In the genomic region with DNA sequence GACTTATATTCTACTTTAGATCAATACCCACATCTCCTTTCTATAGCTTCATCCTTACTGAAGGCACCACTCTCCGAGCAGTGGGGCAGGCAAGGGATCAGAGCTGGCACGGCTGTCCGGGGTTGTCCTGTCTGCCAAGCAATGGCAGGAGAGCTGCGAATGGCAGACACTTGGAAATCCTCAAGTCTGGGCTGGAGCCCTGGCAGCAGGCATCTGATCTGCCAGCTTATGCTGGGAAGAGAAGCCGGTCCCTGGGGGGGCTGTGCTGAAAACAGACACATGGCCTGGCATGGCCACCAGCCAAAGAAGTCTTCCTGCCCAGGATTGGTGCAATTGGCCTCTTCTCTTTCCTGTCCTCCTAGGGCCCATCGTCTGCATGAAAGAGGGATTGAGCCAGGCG, we compare ENCODE assay signal across 20 cellular contexts.
A peak's percentile ranks its signal among the peaks of the same experiment; 100 is the strongest.
DNase-seq lines count a peak whose midpoint lies in the region; ATAC-seq and TF ChIP-seq lines count a peak whose summit lies in the region.
"Had no signal": no experiment of that assay in that cellular context is flagged by ENCODE, and none has a peak within 500 bp of the region (broad histone marks: within the 10 kb centered on the region; RNA-seq: fewer than 3 reads in every experiment).

No MANE protein-coding gene starts in this region.

- H3K9me3 Mint-ChIP-seq in activated naive CD4-positive, alpha-beta T cell treated with anti-CD3 and anti-CD28 coated beads for 36 hours, result no peaks in the 10 kb centered on the region
- no peaks in the 10 kb centered on the region for H3K9me3 Mint-ChIP-seq in natural killer cell treated with Interleukin-12 subunit alpha and Interleukin-12 subunit beta and Interleukin-15 and Interleukin-18, amount 100 ng/mL, for 72 hours
- H3K9me3 Mint-ChIP-seq: activated B cell treated with CpG ODN at 0.5 μM for 24 hours; activated CD4-positive, alpha-beta memory T cell treated with anti-CD3 and anti-CD28 coated beads for 36 hours; mesothelial cell of epicardium; nephron progenitor cell; T-helper 2 cell treated with Interferon-gamma antibody and Interleukin-4, amounts not matched to agents 5 μg/mL and 100 μg/mL, for 36 hours had no signal

- H3K36me3 Mint-ChIP-seq in activated naive CD4-positive, alpha-beta T cell treated with anti-CD3 and anti-CD28 coated beads for 36 hours (ENCODE audit: low read depth), result no peaks in the 10 kb centered on the region
- no peaks in the 10 kb centered on the region for H3K36me3 Mint-ChIP-seq in natural killer cell treated with Interleukin-12 subunit alpha and Interleukin-12 subunit beta and Interleukin-15 and Interleukin-18, amount 100 ng/mL, for 72 hours
- H3K36me3 Mint-ChIP-seq: activated CD4-positive, alpha-beta memory T cell treated with anti-CD3 and anti-CD28 coated beads for 36 hours; mesothelial cell of epicardium had no signal

- no peaks in the 10 kb centered on the region for H3K9me3 ChIP-seq in esophagus muscularis mucosa
- H3K9me3 ChIP-seq: SJCRH30, tibial nerve had no signal

- H3K27me3 Mint-ChIP-seq in activated naive CD4-positive, alpha-beta T cell treated with anti-CD3 and anti-CD28 coated beads for 36 hours (ENCODE audit: low read depth), result no peaks in the 10 kb centered on the region
- H3K27me3 Mint-ChIP-seq in natural killer cell treated with Interleukin-12 subunit alpha and Interleukin-12 subunit beta and Interleukin-15 and Interleukin-18, amount 100 ng/mL, for 72 hours, result no peaks in the 10 kb centered on the region
- H3K27me3 Mint-ChIP-seq: activated B cell treated with CpG ODN at 0.5 μM for 24 hours; activated CD4-positive, alpha-beta memory T cell treated with anti-CD3 and anti-CD28 coated beads for 36 hours had no signal

- no peak overlapping the region for H3K27ac ChIP-seq in esophagus muscularis mucosa (replicated peaks in 1 of 4)
- H3K27ac ChIP-seq: PC-9, SJCRH30, skin epidermis, tibial nerve had no signal

- no peak overlapping the region for H3K4me3 ChIP-seq in esophagus muscularis mucosa
- H3K4me3 ChIP-seq: PC-9, SJCRH30, skin epidermis, tibial nerve had no signal

- CTCF ChIA-PET in activated naive CD4-positive, alpha-beta T cell treated with anti-CD3 and anti-CD28 coated beads for 36 hours (lab: Charles Lee), result interaction anchor here (0.8 to 8.8 kb wide), 13 partner anchors 16 to 278 kb away, joined by 3 to 90 read pairs (median 4); no protein-coding TSS in a partner anchor

- in situ Hi-C loops in G401 (cut with HindIII; ENCODE audit: low sequenced_read_pairs), result no loop called here

- no peak for TF ChIP-seq EP300 in esophagus muscularis mucosa (IDR thresholded peaks at IDR 0.05)

- H3K4me3 Mint-ChIP-seq in activated naive CD4-positive, alpha-beta T cell treated with anti-CD3 and anti-CD28 coated beads for 36 hours, result no peak overlapping the region
- no peak overlapping the region for H3K4me3 Mint-ChIP-seq in natural killer cell treated with Interleukin-12 subunit alpha and Interleukin-12 subunit beta and Interleukin-15 and Interleukin-18, amount 100 ng/mL, for 72 hours
- H3K4me3 Mint-ChIP-seq: activated B cell treated with CpG ODN at 0.5 μM for 24 hours; activated CD4-positive, alpha-beta memory T cell treated with anti-CD3 and anti-CD28 coated beads for 36 hours; mesothelial cell of epicardium; nephron progenitor cell; T-helper 2 cell treated with Interferon-gamma antibody and Interleukin-4, amounts not matched to agents 5 μg/mL and 100 μg/mL, for 36 hours had no signal

- peaks cover 0 to 37% (median 0%) of the 10 kb centered on the region in 4 donors for H3K27me3 ChIP-seq in esophagus muscularis mucosa
- H3K27me3 ChIP-seq: SJCRH30, tibial nerve had no signal

- no peak for ATAC-seq in natural killer cell treated with Interleukin-12 subunit alpha and Interleukin-12 subunit beta and Interleukin-15 and Interleukin-18, amount 100 ng/mL, for 72 hours

- no peaks in the 10 kb centered on the region for H3K4me1 ChIP-seq in esophagus muscularis mucosa
- H3K4me1 ChIP-seq: tibial nerve had no signal

- DNase-seq in G401 (ENCODE audit: low spot score), result peak; percentile 80
- DNase-seq in NCI-H2171 treated with DMSO at 0.1 percent for 48 hours (lab: John Stamatoyannopoulos, UW), result peak; percentile 73
- DNase-seq in head of caudate nucleus, result peak in 36 of 42 donors; percentile 3 to 67 (median 30)
- peak in 8 of 10 donors; percentile 22 to 89 (median 45) for DNase-seq in posterior cingulate gyrus
- DNase-seq in activated naive CD4-positive, alpha-beta T cell treated with anti-CD3 and anti-CD28 coated beads for 36 hours, result no peak
- no peak for DNase-seq in esophagus muscularis mucosa (ENCODE audit: extremely low spot score)
- DNase-seq in natural killer cell treated with Interleukin-12 subunit alpha and Interleukin-12 subunit beta and Interleukin-15 and Interleukin-18, amount 100 ng/mL, for 72 hours (ENCODE audit: low spot score), result no peak
- DNase-seq: activated B cell treated with CpG ODN at 0.5 μM for 24 hours; activated T-cell treated with anti-CD3 and anti-CD28 coated beads for 4 hours; aorta; central memory CD4-positive, alpha-beta T cell; NCI-H1048; nephron progenitor cell had no signal

- H3K36me3 ChIP-seq in esophagus muscularis mucosa, result no peaks in the 10 kb centered on the region
- H3K36me3 ChIP-seq: SJCRH30, tibial nerve had no signal

- H3K4me1 Mint-ChIP-seq in activated naive CD4-positive, alpha-beta T cell treated with anti-CD3 and anti-CD28 coated beads for 36 hours (ENCODE audit: low read depth), result peaks cover 6% of the 10 kb centered on the region
- peaks cover 20% of the 10 kb centered on the region in 2 donors for H3K4me1 Mint-ChIP-seq in natural killer cell treated with Interleukin-12 subunit alpha and Interleukin-12 subunit beta and Interleukin-15 and Interleukin-18, amount 100 ng/mL, for 72 hours (ENCODE audit: low read depth in 2 of 2)
- H3K4me1 Mint-ChIP-seq: activated B cell treated with CpG ODN at 0.5 μM for 24 hours, mesothelial cell of epicardium had no signal

- 68% methylated on average over 7 of the region's 7 CpGs for WGBS in esophagus muscularis mucosa

- no peak for TF ChIP-seq CTCF in esophagus muscularis mucosa (IDR thresholded peaks at IDR 0.05)

- TF ChIP-seq POLR2A in esophagus muscularis mucosa (IDR thresholded peaks at IDR 0.05; ENCODE audit: low read depth), result no peak

- no peak overlapping the region for H3K27ac Mint-ChIP-seq in activated naive CD4-positive, alpha-beta T cell treated with anti-CD3 and anti-CD28 coated beads for 36 hours
- H3K27ac Mint-ChIP-seq in natural killer cell treated with Interleukin-12 subunit alpha and Interleukin-12 subunit beta and Interleukin-15 and Interleukin-18, amount 100 ng/mL, for 72 hours, result no peak overlapping the region
- H3K27ac Mint-ChIP-seq: activated B cell treated with CpG ODN at 0.5 μM for 24 hours; activated CD4-positive, alpha-beta memory T cell treated with anti-CD3 and anti-CD28 coated beads for 36 hours; mesothelial cell of epicardium; nephron progenitor cell; T-helper 2 cell treated with Interferon-gamma antibody and Interleukin-4, amounts not matched to agents 5 μg/mL and 100 μg/mL, for 36 hours had no signal

- intact Hi-C loops in head of caudate nucleus (cut with DNase I) (no loop called here), posterior cingulate gyrus (cut with DNase I) (no loop called here), esophagus muscularis mucosa (cut with DNase I) (no loop called here)
- intact Hi-C loops in activated naive CD4-positive, alpha-beta T cell treated with anti-CD3 and anti-CD28 coated beads for 36 hours (cut with micrococcal nuclease), result loop anchor here (1.0 kb wide), 1 partner anchor 202 kb away; no protein-coding TSS in a partner anchor

Comparison
In these comparisons a context has a peak if more than half of its experiments do, and no peak if none do; other contexts are left out.
1. DNase-seq: peak in G401 (single experiment), NCI-H2171 treated with DMSO at 0.1 percent for 48 hours (single experiment), head of caudate nucleus (36 of 42) and posterior cingulate gyrus (8 of 10); none in activated naive CD4-positive, alpha-beta T cell treated with anti-CD3 and anti-CD28 coated beads for 36 hours (single experiment), esophagus muscularis mucosa (single experiment) and natural killer cell treated with Interleukin-12 subunit alpha and Interleukin-12 subunit beta and Interleukin-15 and Interleukin-18, amount 100 ng/mL, for 72 hours (single experiment).